Comparison of ENCODE assay signal across 27 cellular contexts in genomic region chr11:113104390-113105251, GRCh38.
DNase-seq lines count a peak whose midpoint lies in the region; ATAC-seq, FAIRE-seq and TF ChIP-seq lines count a peak whose summit lies in the region.
"Had no signal": no experiment of that assay in that cellular context is flagged by ENCODE, and none has a peak within 500 bp of the region (broad histone marks: within the 10 kb centered on the region; RNA-seq: fewer than 3 reads in every experiment).

No MANE protein-coding gene starts in this region.

- H3K9me3 ChIP-seq in right cardiac atrium (ENCODE audit: control insufficient read depth, low read length) (no peaks in the 10 kb centered on the region), pancreas (no peaks in the 10 kb centered on the region)
- H3K9me3 ChIP-seq: prostate gland had no signal

- H3K27me3 ChIP-seq in right cardiac atrium (ENCODE audit: control insufficient read depth, insufficient read depth), result no peaks in the 10 kb centered on the region
- no peaks in the 10 kb centered on the region for H3K27me3 ChIP-seq in pancreas

- DNase-seq in NCI-H1092 treated with DMSO at 0.1 percent for 48 hours (lab: John Stamatoyannopoulos, UW), result peak; percentile 48
- peak; percentile 64 for DNase-seq in cerebellar cortex (ENCODE audit: low spot score)
- DNase-seq in right cardiac atrium, result no peak
- no peak for DNase-seq in pancreas
- no peak for DNase-seq in activated naive CD8-positive, alpha-beta T cell treated with anti-CD3 and anti-CD28 coated beads, Interleukin-2, amount 50 U/mL, for 24 hours
- DNase-seq in activated naive CD4-positive, alpha-beta T cell (lab: John Stamatoyannopoulos, UW), result no peak
- DNase-seq in activated T-cell treated with anti-CD3 and anti-CD28 coated beads for 4 hours, result no peak
- no peak for DNase-seq in activated naive CD4-positive, alpha-beta T cell treated with anti-CD3 and anti-CD28 coated beads, Interleukin-2, amount 50 U/mL, for 72 hours (ENCODE audit: low spot score in 2 of 2)
- DNase-seq: activated CD4-positive, alpha-beta T cell treated with anti-CD3 and anti-CD28 coated beads, Interleukin-2, amount 10 ng/mL, durations not matched to agents 7 days and 5 days; effector CD4-positive, alpha-beta T cell; erythroblast; foreskin keratinocyte; kidney glomerular epithelial cell; NCI-H2029; NCI-H345; stimulated activated CD4-positive, alpha-beta T cell treated with anti-CD3 and anti-CD28 coated beads, Interleukin-2, amount 100 ng/mL, for 48 hours; stimulated activated naive B cell treated with anti-CD40 and anti-IgM and Interleukin-4, amounts not matched to agents 10 μg/mL and 1 μg/mL and 100 μg/mL, for 72 hours; T-helper 2 cell had no signal

- no peak overlapping the region for H3K4me3 Mint-ChIP-seq in activated naive CD8-positive, alpha-beta T cell treated with anti-CD3 and anti-CD28 coated beads, Interleukin-2, amount 50 U/mL, for 24 hours
- H3K4me3 Mint-ChIP-seq: activated CD4-positive, alpha-beta T cell treated with anti-CD3 and anti-CD28 coated beads, Interleukin-2, amount 10 ng/mL, durations not matched to agents 7 days and 5 days; activated naive CD8-positive, alpha-beta T cell; stimulated activated naive B cell treated with anti-CD40 and anti-IgM and Interleukin-4, amounts not matched to agents 10 μg/mL and 1 μg/mL and 100 μg/mL, for 72 hours had no signal

- peaks cover 11% of the 10 kb centered on the region for H3K27me3 Mint-ChIP-seq in activated naive CD8-positive, alpha-beta T cell treated with anti-CD3 and anti-CD28 coated beads, Interleukin-2, amount 50 U/mL, for 24 hours

- peaks cover 3% of the 10 kb centered on the region for H3K9me3 Mint-ChIP-seq in activated naive CD8-positive, alpha-beta T cell treated with anti-CD3 and anti-CD28 coated beads, Interleukin-2, amount 50 U/mL, for 24 hours
- H3K9me3 Mint-ChIP-seq in activated naive CD4-positive, alpha-beta T cell treated with anti-CD3 and anti-CD28 coated beads, Interleukin-2, amount 50 U/mL, for 72 hours, result peaks cover 0 to 4% of the 10 kb centered on the region in 2 donors
- H3K9me3 Mint-ChIP-seq: activated CD4-positive, alpha-beta T cell treated with anti-CD3 and anti-CD28 coated beads, Interleukin-2, amount 10 ng/mL, durations not matched to agents 7 days and 5 days; stimulated activated naive B cell treated with anti-CD40 and anti-IgM and Interleukin-4, amounts not matched to agents 10 μg/mL and 1 μg/mL and 100 μg/mL, for 72 hours had no signal

- H3K27ac ChIP-seq in right cardiac atrium (ENCODE audit: low read length) (peak overlapping the region; percentile 95), pancreas (peak overlapping the region in 1 of 4 donors; percentile 17)
- H3K27ac ChIP-seq: C4-2B, foreskin keratinocyte, KMS-11, prostate gland, SK-N-MC had no signal

- intact Hi-C loops in right cardiac atrium (cut with DNase I), result no loop called here
- intact Hi-C loops in pancreas (cut with DNase I), result no loop called here

- peaks cover 3% of the 10 kb centered on the region for H3K4me1 ChIP-seq in right cardiac atrium (ENCODE audit: control insufficient read depth, insufficient read depth, low read length)
- peaks cover 0 to 9% (median 4%) of the 10 kb centered on the region in 3 donors for H3K4me1 ChIP-seq in pancreas
- H3K4me1 ChIP-seq: foreskin keratinocyte, prostate gland had no signal

- H3K4me3 ChIP-seq in right cardiac atrium (ENCODE audit: low read length) (no peak overlapping the region), pancreas (no peak overlapping the region)
- H3K4me3 ChIP-seq: prostate gland, SK-N-MC had no signal

- 46% methylated on average over 8 of the region's 8 CpGs for WGBS in right cardiac atrium
- 10% methylated on average over 8 of the region's 8 CpGs for WGBS in pancreas, 2 donors

- no peak for TF ChIP-seq CTCF in pancreas (IDR thresholded peaks at IDR 0.05)

- H3K36me3 Mint-ChIP-seq in activated naive CD8-positive, alpha-beta T cell treated with anti-CD3 and anti-CD28 coated beads, Interleukin-2, amount 50 U/mL, for 24 hours (ENCODE audit: low read depth), result no peaks in the 10 kb centered on the region
- H3K36me3 Mint-ChIP-seq in activated naive CD4-positive, alpha-beta T cell treated with anti-CD3 and anti-CD28 coated beads, Interleukin-2, amount 50 U/mL, for 72 hours, result no peaks in the 10 kb centered on the region
- H3K36me3 Mint-ChIP-seq: activated naive CD8-positive, alpha-beta T cell; stimulated activated naive B cell treated with anti-CD40 and anti-IgM and Interleukin-4, amounts not matched to agents 10 μg/mL and 1 μg/mL and 100 μg/mL, for 72 hours had no signal

- H3K36me3 ChIP-seq in pancreas, result no peaks in the 10 kb centered on the region
- H3K36me3 ChIP-seq: prostate gland had no signal

- ATAC-seq in right cardiac atrium (peak in 1 of 2 donors; percentile 37), pancreas (peak in 3 of 4 donors; percentile 20 to 77 (median 64))
- no peak for ATAC-seq in activated naive CD8-positive, alpha-beta T cell treated with anti-CD3 and anti-CD28 coated beads, Interleukin-2, amount 50 U/mL, for 24 hours
- no peak for ATAC-seq in activated naive CD4-positive, alpha-beta T cell treated with anti-CD3 and anti-CD28 coated beads, Interleukin-2, amount 50 U/mL, for 72 hours
- ATAC-seq: foreskin keratinocyte; stimulated activated naive B cell treated with anti-CD40 and anti-IgM and Interleukin-4, amounts not matched to agents 10 μg/mL and 1 μg/mL and 100 μg/mL, for 72 hours had no signal

- FAIRE-seq in pancreas (lab: Jason Lieb, UNC), result no peak
- FAIRE-seq: astrocyte, GM18507, HTR-8/SVneo, RCC 7860 had no signal

- H3K4me1 Mint-ChIP-seq in activated naive CD8-positive, alpha-beta T cell treated with anti-CD3 and anti-CD28 coated beads, Interleukin-2, amount 50 U/mL, for 24 hours, result no peaks in the 10 kb centered on the region
- H3K4me1 Mint-ChIP-seq: activated CD4-positive, alpha-beta T cell treated with anti-CD3 and anti-CD28 coated beads, Interleukin-2, amount 10 ng/mL, durations not matched to agents 7 days and 5 days; stimulated activated naive B cell treated with anti-CD40 and anti-IgM and Interleukin-4, amounts not matched to agents 10 μg/mL and 1 μg/mL and 100 μg/mL, for 72 hours had no signal

- H3K27ac Mint-ChIP-seq in activated naive CD8-positive, alpha-beta T cell treated with anti-CD3 and anti-CD28 coated beads, Interleukin-2, amount 50 U/mL, for 24 hours, result no peak overlapping the region
- no peak overlapping the region for H3K27ac Mint-ChIP-seq in activated naive CD4-positive, alpha-beta T cell treated with anti-CD3 and anti-CD28 coated beads, Interleukin-2, amount 50 U/mL, for 72 hours
- H3K27ac Mint-ChIP-seq: activated CD4-positive, alpha-beta T cell treated with anti-CD3 and anti-CD28 coated beads, Interleukin-2, amount 10 ng/mL, durations not matched to agents 7 days and 5 days; activated naive CD8-positive, alpha-beta T cell; stimulated activated naive B cell treated with anti-CD40 and anti-IgM and Interleukin-4, amounts not matched to agents 10 μg/mL and 1 μg/mL and 100 μg/mL, for 72 hours had no signal

Comparison
In these comparisons a context has a peak if more than half of its experiments do, and no peak if none do; other contexts are left out.
1. DNase-seq: peak in NCI-H1092 treated with DMSO at 0.1 percent for 48 hours (single experiment) and cerebellar cortex (single experiment); none in right cardiac atrium (0 of 3), pancreas (0 of 6), activated naive CD8-positive, alpha-beta T cell treated with anti-CD3 and anti-CD28 coated beads, Interleukin-2, amount 50 U/mL, for 24 hours (single experiment), activated naive CD4-positive, alpha-beta T cell (0 of 4), activated T-cell treated with anti-CD3 and anti-CD28 coated beads for 4 hours (single experiment) and activated naive CD4-positive, alpha-beta T cell treated with anti-CD3 and anti-CD28 coated beads, Interleukin-2, amount 50 U/mL, for 72 hours (0 of 2).
2. ATAC-seq: peak in pancreas (3 of 4); none in activated naive CD8-positive, alpha-beta T cell treated with anti-CD3 and anti-CD28 coated beads, Interleukin-2, amount 50 U/mL, for 24 hours (single experiment) and activated naive CD4-positive, alpha-beta T cell treated with anti-CD3 and anti-CD28 coated beads, Interleukin-2, amount 50 U/mL, for 72 hours (0 of 2).